12 cellular contexts compared by ENCODE assay signal in genomic region chr3:71099997-71100719, GRCh38.
A peak's percentile ranks its signal among the peaks of the same experiment; 100 is the strongest.
DNase-seq lines count a peak whose midpoint lies in the region; ATAC-seq and TF ChIP-seq lines count a peak whose summit lies in the region.
"Had no signal": no experiment of that assay in that cellular context is flagged by ENCODE, and none has a peak within 500 bp of the region (broad histone marks: within the 10 kb centered on the region; RNA-seq: fewer than 3 reads in every experiment).

No MANE protein-coding gene starts in this region.

- H3K4me1 Mint-ChIP-seq in CD4-positive, CD25-positive, alpha-beta regulatory T cell, result peaks cover 66 to 96% (median 75%) of the 10 kb centered on the region in 4 donors
- H3K4me1 Mint-ChIP-seq in IgD-negative memory B cell, result peaks cover 43 to 73% (median 59%) of the 10 kb centered on the region in 3 donors

- peak overlapping the region; percentile 10 for H3K27ac ChIP-seq in CD4-positive, CD25-positive, alpha-beta regulatory T cell (ENCODE audit: insufficient read depth, low read length, poor library complexity, severe bottlenecking)
- H3K27ac ChIP-seq in osteoblast (ENCODE audit: low read depth, low read length), result peak overlapping the region; percentile 100

- no peak for TF ChIP-seq CTCF in osteoblast (IDR thresholded peaks at IDR 0.05; ENCODE audit: extremely low read depth, low read depth, low read length)

- peaks cover 38% of the 10 kb centered on the region for H3K4me1 ChIP-seq in CD4-positive, CD25-positive, alpha-beta regulatory T cell (ENCODE audit: control insufficient read depth, insufficient read depth, low read length, poor library complexity, severe bottlenecking)
- peaks cover 55% of the 10 kb centered on the region for H3K4me1 ChIP-seq in osteoblast (ENCODE audit: insufficient read depth, low read length)

- H4K20me1 ChIP-seq in osteoblast (ENCODE audit: insufficient read depth, low read length), result no peaks in the 10 kb centered on the region

- H3K79me2 ChIP-seq in osteoblast (ENCODE audit: insufficient read depth, low read length), result peaks cover 71% of the 10 kb centered on the region

- H3K36me3 ChIP-seq in CD4-positive, CD25-positive, alpha-beta regulatory T cell (ENCODE audit: control insufficient read depth, insufficient read depth, low read length), result peaks cover 50% of the 10 kb centered on the region
- H3K36me3 ChIP-seq in osteoblast (ENCODE audit: insufficient read depth, low read length), result peaks cover 10% of the 10 kb centered on the region

- no peak overlapping the region for H2AFZ ChIP-seq in osteoblast (ENCODE audit: low read length)

- peaks cover 73% of the 10 kb centered on the region for H3K36me3 Mint-ChIP-seq in CD4-positive, CD25-positive, alpha-beta regulatory T cell
- H3K36me3 Mint-ChIP-seq in IgD-negative memory B cell, result peaks cover 12% of the 10 kb centered on the region

- no peaks in the 10 kb centered on the region for H3K27me3 ChIP-seq in CD4-positive, CD25-positive, alpha-beta regulatory T cell (ENCODE audit: control insufficient read depth, insufficient read depth, low read length)
- no peaks in the 10 kb centered on the region for H3K27me3 ChIP-seq in osteoblast (ENCODE audit: insufficient read depth, low read length)

- H3K9me3 Mint-ChIP-seq in CD4-positive, CD25-positive, alpha-beta regulatory T cell, result no peaks in the 10 kb centered on the region
- no peaks in the 10 kb centered on the region for H3K9me3 Mint-ChIP-seq in IgD-negative memory B cell

- H3K4me3 Mint-ChIP-seq in CD4-positive, CD25-positive, alpha-beta regulatory T cell, result peak overlapping the region in 3 of 4 donors; percentile 19 to 59 (median 22)
- H3K4me3 Mint-ChIP-seq in IgD-negative memory B cell, result peak overlapping the region; percentile 48 to 68 (median 56)

- no peaks in the 10 kb centered on the region for H3K9me3 ChIP-seq in CD4-positive, CD25-positive, alpha-beta regulatory T cell (ENCODE audit: control insufficient read depth in 2 of 2, low read length in 2 of 2)
- no peaks in the 10 kb centered on the region for H3K9me3 ChIP-seq in osteoblast (ENCODE audit: low read depth, low read length)

- DNase-seq in CD4-positive, CD25-positive, alpha-beta regulatory T cell, result no peak
- peak; percentile 19 for DNase-seq in central memory CD4-positive, alpha-beta T cell
- DNase-seq in osteoblast (ENCODE audit: insufficient read length, low spot score, missing footprints) (peak; percentile 35), COLO668 (lab: John Stamatoyannopoulos, UW; ENCODE audit: unreplicated experiment) (no peak), NCI-H2081 treated with DMSO at 0.1 percent for 48 hours (lab: John Stamatoyannopoulos, UW) (no peak), NCI-H2171 treated with DMSO at 0.1 percent for 48 hours (lab: John Stamatoyannopoulos, UW) (no peak)
- DNase-seq: activated effector memory CD4-positive, alpha-beta T cell treated with anti-CD3 and anti-CD28 coated beads, Interleukin-2, amount 50 U/mL, for 16 hours; NCI-H524 treated with DMSO at 0.1 percent for 48 hours; stimulated activated naive CD4-positive, alpha-beta T cell had no signal

- peak overlapping the region; percentile 58 for H3K4me2 ChIP-seq in osteoblast (ENCODE audit: insufficient read depth, low read length)

- H3K4me3 ChIP-seq in CD4-positive, CD25-positive, alpha-beta regulatory T cell (ENCODE audit: low read depth, low read length), result peak overlapping the region; percentile 43
- peak overlapping the region; percentile 1 for H3K4me3 ChIP-seq in osteoblast (ENCODE audit: insufficient read depth, low read length)

- ATAC-seq in CD4-positive, CD25-positive, alpha-beta regulatory T cell (ENCODE audit: low read depth in 2 of 2), result peak in 1 of 2 donors; percentile 28
- ATAC-seq in HG02885 (IDR thresholded peaks at IDR 0.05; ENCODE audit: poor library complexity, unreplicated experiment), result no peak
- ATAC-seq: left lobe of liver had no signal

- H3K27ac Mint-ChIP-seq in CD4-positive, CD25-positive, alpha-beta regulatory T cell, result peak overlapping the region; percentile 89 to 95 (median 89)
- peak overlapping the region; percentile 18 to 81 (median 44) for H3K27ac Mint-ChIP-seq in IgD-negative memory B cell

- no peaks in the 10 kb centered on the region for H3K27me3 Mint-ChIP-seq in CD4-positive, CD25-positive, alpha-beta regulatory T cell
- no peaks in the 10 kb centered on the region for H3K27me3 Mint-ChIP-seq in IgD-negative memory B cell

Comparison
In these comparisons a context has a peak if more than half of its experiments do, and no peak if none do; other contexts are left out.
1. DNase-seq: peak in central memory CD4-positive, alpha-beta T cell (single experiment) and osteoblast (single experiment); none in CD4-positive, CD25-positive, alpha-beta regulatory T cell (0 of 3), COLO668 (single experiment), NCI-H2081 treated with DMSO at 0.1 percent for 48 hours (single experiment) and NCI-H2171 treated with DMSO at 0.1 percent for 48 hours (single experiment).